20 cellular contexts compared by ENCODE assay signal in genomic region chr6:10406556-10406955, GRCh38. TPM values are rescaled to one million over a fixed set of nuclear protein-coding genes. Genes with fewer than 3 reads are reported as not detected.
DNase-seq lines count a peak whose midpoint lies in the region; ATAC-seq and TF ChIP-seq lines count a peak whose summit lies in the region.
"Had no signal": no experiment of that assay in that cellular context is flagged by ENCODE, and none has a peak within 500 bp of the region (broad histone marks: within the 10 kb centered on the region; RNA-seq: fewer than 3 reads in every experiment).

No MANE protein-coding gene starts in this region.

- H3K27me3 ChIP-seq in RWPE2 (ENCODE audit: insufficient read depth, poor library complexity, severe bottlenecking) (no peaks in the 10 kb centered on the region), left lung (peaks cover 76 to 100% of the 10 kb centered on the region in 2 donors)

- TF ChIP-seq CTCF in natural killer cell (IDR thresholded peaks at IDR 0.05) (no peak), RWPE2 (IDR thresholded peaks at IDR 0.05; ENCODE audit: poor library complexity, severe bottlenecking) (no peak), type B pancreatic cell (conservative IDR thresholded peaks at IDR 0.05) (no peak), left lung (IDR thresholded peaks at IDR 0.05) (no peak)

- H3K27me3 Mint-ChIP-seq in natural killer cell (ENCODE audit: low read depth in 2 of 2) = peaks cover 42 to 63% of the 10 kb centered on the region in 2 donors
- peaks cover 42 to 69% of the 10 kb centered on the region in 2 donors for H3K27me3 Mint-ChIP-seq in natural killer cell treated with Interleukin-12 subunit alpha and Interleukin-12 subunit beta and Interleukin-15 and Interleukin-18, amount 100 ng/mL, for 72 hours
- H3K27me3 Mint-ChIP-seq in type B pancreatic cell = peaks cover 75% of the 10 kb centered on the region

- no peak overlapping the region for H3K27ac Mint-ChIP-seq in natural killer cell
- H3K27ac Mint-ChIP-seq in natural killer cell treated with Interleukin-12 subunit alpha and Interleukin-12 subunit beta and Interleukin-15 and Interleukin-18, amount 100 ng/mL, for 72 hours = no peak overlapping the region
- H3K27ac Mint-ChIP-seq in type B pancreatic cell = peak overlapping the region; percentile 90
- H3K27ac Mint-ChIP-seq: activated naive CD4-positive, alpha-beta T cell treated with anti-CD3 and anti-CD28 coated beads, Interleukin-2, amount 50 U/mL, for 24 hours had no signal

- H3K27ac ChIP-seq in RWPE2 (ENCODE audit: poor library complexity, severe bottlenecking) = peak overlapping the region; percentile 91
- no peak overlapping the region for H3K27ac ChIP-seq in left lung
- H3K27ac ChIP-seq: C4-2B, KMS-11, Peyer's patch had no signal

- intact Hi-C loops in natural killer cell (cut with micrococcal nuclease) = no loop called here
- intact Hi-C loops in Right ventricle myocardium superior (cut with DNase I) = no loop called here
- intact Hi-C loops in left lung (cut with DNase I) = no loop called here

- no peak for DNase-seq in natural killer cell
- DNase-seq in natural killer cell treated with Interleukin-12 subunit alpha and Interleukin-12 subunit beta and Interleukin-15 and Interleukin-18, amount 100 ng/mL, for 72 hours (ENCODE audit: low spot score) = no peak
- DNase-seq in RWPE2 (ENCODE audit: low spot score) = no peak
- peak; percentile 23 for DNase-seq in fibroblast of gingiva (ENCODE audit: low read depth)
- DNase-seq in type B pancreatic cell (ENCODE audit: extremely low spot score, unreplicated experiment) = no peak
- DNase-seq in Right ventricle myocardium superior = no peak
- DNase-seq in stimulated activated CD4-positive, alpha-beta T cell treated with anti-CD3 and anti-CD28 coated beads, Interleukin-1b, Interleukin-23, amount 100 ng/mL, for 48 hours = no peak
- DNase-seq in left lung = no peak
- DNase-seq: activated CD4-positive, CD25-positive, alpha-beta regulatory T cell treated with anti-CD3 and anti-CD28 coated beads, Interleukin-2, amount 50 U/mL, for 72 hours; activated CD8-positive, alpha-beta memory T cell treated with anti-CD3 and anti-CD28 coated beads for 24 hours; DMS79 treated with DMSO at 0.1 percent for 48 hours; kidney glomerular epithelial cell; mesendoderm; NCI-H1048; Peyer's patch; stimulated activated CD4-positive, alpha-beta T cell treated with anti-CD3 and anti-CD28 coated beads, Interleukin-12 subunit alpha, Interleukin-12 subunit beta, amount 100 ng/mL, for 4 hours had no signal

- H3K36me3 Mint-ChIP-seq in natural killer cell (peaks cover 30% of the 10 kb centered on the region), type B pancreatic cell (peaks cover 61% of the 10 kb centered on the region)
- peaks cover 38% of the 10 kb centered on the region for H3K36me3 Mint-ChIP-seq in natural killer cell treated with Interleukin-12 subunit alpha and Interleukin-12 subunit beta and Interleukin-15 and Interleukin-18, amount 100 ng/mL, for 72 hours

- no peaks in the 10 kb centered on the region for H3K9me3 ChIP-seq in RWPE2 (ENCODE audit: severe bottlenecking)
- H3K9me3 ChIP-seq in left lung = peaks cover 0 to 9% of the 10 kb centered on the region in 2 donors

- no peak for ATAC-seq in natural killer cell
- ATAC-seq in natural killer cell treated with Interleukin-12 subunit alpha and Interleukin-12 subunit beta and Interleukin-15 and Interleukin-18, amount 100 ng/mL, for 72 hours = no peak
- peak; percentile 24 for ATAC-seq in RWPE2 (ENCODE audit: low read depth)
- ATAC-seq in Right ventricle myocardium superior (ENCODE audit: poor library complexity) = no peak
- ATAC-seq in left lung = no peak

- H3K4me3 Mint-ChIP-seq in natural killer cell = peak overlapping the region; percentile 21
- no peak overlapping the region for H3K4me3 Mint-ChIP-seq in natural killer cell treated with Interleukin-12 subunit alpha and Interleukin-12 subunit beta and Interleukin-15 and Interleukin-18, amount 100 ng/mL, for 72 hours
- peak overlapping the region; percentile 99 for H3K4me3 Mint-ChIP-seq in type B pancreatic cell

- peaks cover 92% of the 10 kb centered on the region for H3K36me3 ChIP-seq in RWPE2 (ENCODE audit: low read depth)
- no peaks in the 10 kb centered on the region for H3K36me3 ChIP-seq in left lung
- H3K36me3 ChIP-seq: Peyer's patch had no signal

- H3K4me1 Mint-ChIP-seq in natural killer cell = peaks cover 23 to 35% of the 10 kb centered on the region in 2 donors
- H3K4me1 Mint-ChIP-seq in natural killer cell treated with Interleukin-12 subunit alpha and Interleukin-12 subunit beta and Interleukin-15 and Interleukin-18, amount 100 ng/mL, for 72 hours (ENCODE audit: low read depth in 2 of 2) = peaks cover 16 to 24% of the 10 kb centered on the region in 2 donors
- H3K4me1 Mint-ChIP-seq in type B pancreatic cell (ENCODE audit: unreplicated experiment) = peaks cover 52% of the 10 kb centered on the region

- H3K9me3 Mint-ChIP-seq in natural killer cell (peaks cover 2 to 16% of the 10 kb centered on the region in 2 donors), type B pancreatic cell (no peaks in the 10 kb centered on the region)
- peaks cover 15% of the 10 kb centered on the region for H3K9me3 Mint-ChIP-seq in natural killer cell treated with Interleukin-12 subunit alpha and Interleukin-12 subunit beta and Interleukin-15 and Interleukin-18, amount 100 ng/mL, for 72 hours

- H3K4me1 ChIP-seq in RWPE2 (ENCODE audit: insufficient read depth, poor library complexity, severe bottlenecking) (peaks cover 41% of the 10 kb centered on the region), left lung (peaks cover 4 to 16% of the 10 kb centered on the region in 2 donors)

- peak overlapping the region; percentile 6 for H3K4me3 ChIP-seq in RWPE2 (ENCODE audit: severe bottlenecking)
- no peak overlapping the region for H3K4me3 ChIP-seq in left lung
- H3K4me3 ChIP-seq: Peyer's patch had no signal

RNA-seq across cellular contexts. Expression of gene TFAP2A, which starts 8.3 kb away (rescaled TPM):
- total RNA-seq in natural killer cell = not detected
- under 1 TPM; 0.07 to 0.31 TPM for total RNA-seq in natural killer cell treated with Interleukin-12 subunit alpha and Interleukin-12 subunit beta and Interleukin-15 and Interleukin-18, amount 100 ng/mL, for 72 hours
- total RNA-seq in type B pancreatic cell (ENCODE audit: low replicate concordance) = 66.6 and 143 TPM in 2 replicates
- total RNA-seq in Right ventricle myocardium superior = 0.51 TPM
- under 1 TPM; 0.73 to 0.97 TPM for total RNA-seq in left lung
- total RNA-seq: frontal cortex had no signal

Comparison
In these comparisons a context has a peak if more than half of its experiments do, and no peak if none do; other contexts are left out.
1. RNA of gene TFAP2A, which starts 8.3 kb away (total RNA-seq): 66.6 to 143 TPM in type B pancreatic cell; 0.73 to 0.97 TPM in left lung, 0.51 TPM in Right ventricle myocardium superior (single experiment), 0.07 to 0.31 TPM in natural killer cell treated with Interleukin-12 subunit alpha and Interleukin-12 subunit beta and Interleukin-15 and Interleukin-18, amount 100 ng/mL, for 72 hours and not detected in natural killer cell; every median in the first group is over 10 times any median in the second.